12 cellular contexts compared by ENCODE assay signal in genomic region chr14:31020834-31021575, GRCh38.
"Had no signal": no experiment of that assay in that cellular context is flagged by ENCODE, and none has a peak within 500 bp of the region (broad histone marks: within the 10 kb centered on the region; RNA-seq: fewer than 3 reads in every experiment).

No MANE protein-coding gene starts in this region.

- H3K4me3 Mint-ChIP-seq: activated B cell treated with CpG ODN at 0.5 μM for 24 hours; activated CD4-positive, alpha-beta T cell treated with anti-CD3 and anti-CD28 coated beads, Interleukin-2, amount 10 ng/mL, durations not matched to agents 24 days and 14 days; T-helper 1 cell treated with Interleukin-12 subunit alpha and Interleukin-12 subunit beta and Interleukin-4 antibody, amounts not matched to agents 30 μg/mL and 1 μg/mL, for 36 hours had no signal

- DNase-seq: activated B cell treated with CpG ODN at 0.5 μM for 24 hours; activated CD4-positive, alpha-beta T cell treated with anti-CD3 and anti-CD28 coated beads, Interleukin-2, amount 10 ng/mL, durations not matched to agents 24 days and 14 days; esophagus squamous epithelium; foreskin keratinocyte; kidney had no signal

- ATAC-seq: activated naive CD4-positive, alpha-beta T cell treated with anti-CD3 and anti-CD28 coated beads, Interleukin-2, amount 50 U/mL, for 72 hours; foreskin keratinocyte; SK-N-SH treated with all-trans-retinoic acid at 6 μM for 48 hours had no signal

- H3K27ac Mint-ChIP-seq: activated B cell treated with CpG ODN at 0.5 μM for 24 hours; activated CD4-positive, alpha-beta T cell treated with anti-CD3 and anti-CD28 coated beads, Interleukin-2, amount 10 ng/mL, durations not matched to agents 24 days and 14 days; T-helper 1 cell treated with Interleukin-12 subunit alpha and Interleukin-12 subunit beta and Interleukin-4 antibody, amounts not matched to agents 30 μg/mL and 1 μg/mL, for 36 hours had no signal

- H3K9me3 ChIP-seq: breast epithelium, esophagus squamous epithelium, tibial nerve had no signal

- H3K4me3 ChIP-seq: breast epithelium, esophagus squamous epithelium, skin epidermis, tibial nerve had no signal

- H3K27me3 ChIP-seq: breast epithelium, esophagus squamous epithelium, foreskin keratinocyte, tibial nerve had no signal

- H3K27me3 Mint-ChIP-seq: activated B cell treated with CpG ODN at 0.5 μM for 24 hours; activated CD4-positive, alpha-beta T cell treated with anti-CD3 and anti-CD28 coated beads, Interleukin-2, amount 10 ng/mL, durations not matched to agents 24 days and 14 days had no signal

- H3K9ac ChIP-seq: parathyroid adenoma had no signal

- H3K4me1 ChIP-seq: parathyroid adenoma had no signal

- H3K27ac ChIP-seq: breast epithelium, foreskin keratinocyte, parathyroid adenoma, skin epidermis, tibial nerve had no signal

- H3K36me3 ChIP-seq: breast epithelium had no signal

- H3K9me3 Mint-ChIP-seq: activated B cell treated with CpG ODN at 0.5 μM for 24 hours; activated CD4-positive, alpha-beta T cell treated with anti-CD3 and anti-CD28 coated beads, Interleukin-2, amount 10 ng/mL, durations not matched to agents 24 days and 14 days; activated naive CD4-positive, alpha-beta T cell treated with anti-CD3 and anti-CD28 coated beads, Interleukin-2, amount 50 U/mL, for 72 hours; T-helper 1 cell treated with Interleukin-12 subunit alpha and Interleukin-12 subunit beta and Interleukin-4 antibody, amounts not matched to agents 30 μg/mL and 1 μg/mL, for 36 hours had no signal
